In genomic region chr1:183876284-183876683, GRCh38 we compare ENCODE assay signal across 14 cellular contexts.
DNase-seq lines count a peak whose midpoint lies in the region; ATAC-seq and TF ChIP-seq lines count a peak whose summit lies in the region.
"Had no signal": no experiment of that assay in that cellular context is flagged by ENCODE, and none has a peak within 500 bp of the region (broad histone marks: within the 10 kb centered on the region; RNA-seq: fewer than 3 reads in every experiment).

No MANE protein-coding gene starts in this region.

- no peaks in the 10 kb centered on the region for H3K27me3 ChIP-seq in BLaER1 treated with 17β-estradiol and CSF1 and Interleukin-3, amounts not matched to agents 10 nM and 100 nM
- no peaks in the 10 kb centered on the region for H3K27me3 ChIP-seq in ascending aorta
- no peaks in the 10 kb centered on the region for H3K27me3 ChIP-seq in left lung
- H3K27me3 ChIP-seq in skeletal muscle tissue (ENCODE audit: control insufficient read depth in 3 of 3, insufficient read depth in 3 of 3, low read length in 3 of 3), result no peaks in the 10 kb centered on the region

- no peaks in the 10 kb centered on the region; a peak in 1 of 22 replicates for H4K20me1 ChIP-seq in BLaER1 treated with 17β-estradiol and CSF1 and Interleukin-3, amounts not matched to agents 10 nM and 100 nM

- no peak for DNase-seq in ascending aorta (ENCODE audit: low spot score in 2 of 2)
- DNase-seq in left lung, result no peak
- DNase-seq in activated CD4-positive, CD25-positive, alpha-beta regulatory T cell (lab: John Stamatoyannopoulos, UW), result no peak
- DNase-seq in activated CD4-positive, alpha-beta memory T cell treated with anti-CD3 and anti-CD28 coated beads, Interleukin-2, amount 10 ng/mL, durations not matched to agents 7 days and 5 days, result no peak
- DNase-seq in NCI-H146 treated with DMSO at 0.1 percent for 48 hours (lab: John Stamatoyannopoulos, UW; ENCODE audit: unreplicated experiment), result no peak
- no peak for DNase-seq in A172 (ENCODE audit: low spot score)
- DNase-seq: activated T-cell treated with anti-CD3 and anti-CD28 coated beads, Interleukin-2, amount 50 U/mL, for 4 hours; effector memory CD8-positive, alpha-beta T cell; KG1; NCI-H1092 had no signal

- peaks cover 4% of the 10 kb centered on the region for H3K4me1 Mint-ChIP-seq in activated CD4-positive, alpha-beta memory T cell treated with anti-CD3 and anti-CD28 coated beads, Interleukin-2, amount 10 ng/mL, durations not matched to agents 7 days and 5 days

- peak overlapping the region; percentile 77 to 92 (median 87) for H3K4me2 ChIP-seq in BLaER1 treated with 17β-estradiol and CSF1 and Interleukin-3, amounts not matched to agents 10 nM and 100 nM

- CTCF ChIA-PET in activated CD4-positive, alpha-beta memory T cell treated with anti-CD3 and anti-CD28 coated beads, Interleukin-2, amount 10 ng/mL, durations not matched to agents 7 days and 5 days (lab: Charles Lee), result no interaction called here

- peaks cover 72 to 100% (median 96%) of the 10 kb centered on the region in 10 experiments for H3K4me1 ChIP-seq in BLaER1 treated with 17β-estradiol and CSF1 and Interleukin-3, amounts not matched to agents 10 nM and 100 nM
- H3K4me1 ChIP-seq in ascending aorta (peaks cover 18 to 27% of the 10 kb centered on the region in 2 donors), left lung (peaks cover 31 to 98% of the 10 kb centered on the region in 2 donors), skeletal muscle tissue (ENCODE audit: control insufficient read depth in 3 of 3, insufficient read depth in 3 of 3, low read length in 3 of 3) (peaks cover 11 to 39% (median 18%) of the 10 kb centered on the region in 3 donors)

- H3K4me3 ChIP-seq in BLaER1 treated with 17β-estradiol and CSF1 and Interleukin-3, amounts not matched to agents 10 nM and 100 nM, result no peak overlapping the region
- H3K4me3 ChIP-seq in ascending aorta (no peak overlapping the region), left lung (no peak overlapping the region), skeletal muscle tissue (ENCODE audit: low read length in 3 of 3) (no peak overlapping the region)

- no peak overlapping the region for H3K27ac Mint-ChIP-seq in activated CD4-positive, alpha-beta memory T cell treated with anti-CD3 and anti-CD28 coated beads, Interleukin-2, amount 10 ng/mL, durations not matched to agents 7 days and 5 days
- H3K27ac Mint-ChIP-seq: activated naive CD8-positive, alpha-beta T cell; effector memory CD8-positive, alpha-beta T cell; stimulated activated memory B cell treated with anti-CD40 and anti-IgM and Interleukin-4, amounts not matched to agents 10 μg/mL and 1 μg/mL and 100 μg/mL, for 72 hours had no signal

- ATAC-seq in left lung, result no peak
- ATAC-seq: activated T-cell treated with anti-CD3 and anti-CD28 coated beads, Interleukin-2, amount 50 U/mL, for 4 hours; effector memory CD8-positive, alpha-beta T cell; stimulated activated memory B cell treated with anti-CD40 and anti-IgM and Interleukin-4, amounts not matched to agents 10 μg/mL and 1 μg/mL and 100 μg/mL, for 72 hours had no signal

- POLR2A ChIA-PET in activated CD4-positive, alpha-beta memory T cell treated with anti-CD3 and anti-CD28 coated beads, Interleukin-2, amount 10 ng/mL, durations not matched to agents 7 days and 5 days (lab: Charles Lee), result no interaction called here

- H3K36me3 ChIP-seq in BLaER1 treated with 17β-estradiol and CSF1 and Interleukin-3, amounts not matched to agents 10 nM and 100 nM, result peaks cover 11 to 88% (median 34%) of the 10 kb centered on the region in 11 experiments
- peaks cover 0 to 3% of the 10 kb centered on the region in 2 donors for H3K36me3 ChIP-seq in ascending aorta
- peaks cover 0 to 4% of the 10 kb centered on the region in 2 donors for H3K36me3 ChIP-seq in left lung
- H3K36me3 ChIP-seq in skeletal muscle tissue (ENCODE audit: control insufficient read depth in 3 of 3, insufficient read depth in 3 of 3, low read length in 3 of 3), result no peaks in the 10 kb centered on the region

- TF ChIP-seq CTCF in ascending aorta (IDR thresholded peaks at IDR 0.05) (no peak), left lung (IDR thresholded peaks at IDR 0.05) (no peak)

- H3K27me3 Mint-ChIP-seq in activated CD4-positive, alpha-beta memory T cell treated with anti-CD3 and anti-CD28 coated beads, Interleukin-2, amount 10 ng/mL, durations not matched to agents 7 days and 5 days, result no peaks in the 10 kb centered on the region
- H3K27me3 Mint-ChIP-seq: activated naive CD8-positive, alpha-beta T cell; stimulated activated memory B cell treated with anti-CD40 and anti-IgM and Interleukin-4, amounts not matched to agents 10 μg/mL and 1 μg/mL and 100 μg/mL, for 72 hours had no signal

- intact Hi-C loops in ascending aorta (cut with DNase I), result loop anchor here (10.0 kb wide), 1 partner anchor 61 kb away; no protein-coding TSS in a partner anchor
- intact Hi-C loops in left lung (cut with DNase I), result no loop called here

- H3K27ac ChIP-seq in BLaER1 treated with 17β-estradiol and CSF1 and Interleukin-3, amounts not matched to agents 10 nM and 100 nM, result peak overlapping the region; percentile 89 to 97 (median 94)
- H3K27ac ChIP-seq in ascending aorta (peak overlapping the region; percentile 65 to 69), left lung (peak overlapping the region; percentile 20 to 66), skeletal muscle tissue (ENCODE audit: low read depth, low read length) (peak overlapping the region; percentile 66)

- H3K9ac ChIP-seq in BLaER1 treated with 17β-estradiol and CSF1 and Interleukin-3, amounts not matched to agents 10 nM and 100 nM, result peak overlapping the region; percentile 29 to 83 (median 79); a peak in 18 of 22 replicates
- no peak overlapping the region for H3K9ac ChIP-seq in skeletal muscle tissue (ENCODE audit: low read depth in 1 of 3, low read length in 3 of 3)

- H3K4me3 Mint-ChIP-seq in activated CD4-positive, alpha-beta memory T cell treated with anti-CD3 and anti-CD28 coated beads, Interleukin-2, amount 10 ng/mL, durations not matched to agents 7 days and 5 days, result no peak overlapping the region
- H3K4me3 Mint-ChIP-seq: activated naive CD8-positive, alpha-beta T cell; activated T-cell treated with anti-CD3 and anti-CD28 coated beads, Interleukin-2, amount 50 U/mL, for 4 hours; effector memory CD8-positive, alpha-beta T cell; stimulated activated memory B cell treated with anti-CD40 and anti-IgM and Interleukin-4, amounts not matched to agents 10 μg/mL and 1 μg/mL and 100 μg/mL, for 72 hours had no signal

- peaks cover 0 to 8% (median 1%) of the 10 kb centered on the region in 11 experiments; a peak in 3 of 22 replicates for H3K9me3 ChIP-seq in BLaER1 treated with 17β-estradiol and CSF1 and Interleukin-3, amounts not matched to agents 10 nM and 100 nM (replicated peaks in 1 of 11)
- H3K9me3 ChIP-seq in ascending aorta, result no peaks in the 10 kb centered on the region
- H3K9me3 ChIP-seq in left lung, result no peaks in the 10 kb centered on the region
- H3K9me3 ChIP-seq in skeletal muscle tissue (ENCODE audit: control insufficient read depth in 3 of 3, low read length in 3 of 3), result no peaks in the 10 kb centered on the region

- no peaks in the 10 kb centered on the region for H3K9me3 Mint-ChIP-seq in activated CD4-positive, alpha-beta memory T cell treated with anti-CD3 and anti-CD28 coated beads, Interleukin-2, amount 10 ng/mL, durations not matched to agents 7 days and 5 days
- H3K9me3 Mint-ChIP-seq: activated T-cell treated with anti-CD3 and anti-CD28 coated beads, Interleukin-2, amount 50 U/mL, for 4 hours; effector memory CD8-positive, alpha-beta T cell; stimulated activated memory B cell treated with anti-CD40 and anti-IgM and Interleukin-4, amounts not matched to agents 10 μg/mL and 1 μg/mL and 100 μg/mL, for 72 hours had no signal

- H3K36me3 Mint-ChIP-seq in activated CD4-positive, alpha-beta memory T cell treated with anti-CD3 and anti-CD28 coated beads, Interleukin-2, amount 10 ng/mL, durations not matched to agents 7 days and 5 days (ENCODE audit: low read depth), result no peaks in the 10 kb centered on the region

Comparison
In these comparisons a context has a peak if more than half of its experiments do, and no peak if none do; other contexts are left out.
1. H3K27ac ChIP-seq: peak in every context shown above with its lines; median percentile 94 in BLaER1 treated with 17β-estradiol and CSF1 and Interleukin-3, amounts not matched to agents 10 nM and 100 nM; 67 in ascending aorta; 66 in skeletal muscle tissue; 43 in left lung.
2. H3K9ac ChIP-seq: peak in BLaER1 treated with 17β-estradiol and CSF1 and Interleukin-3, amounts not matched to agents 10 nM and 100 nM (11 of 11); none in skeletal muscle tissue (0 of 3).